24 cellular contexts compared by ENCODE assay signal in the genomic region with DNA sequence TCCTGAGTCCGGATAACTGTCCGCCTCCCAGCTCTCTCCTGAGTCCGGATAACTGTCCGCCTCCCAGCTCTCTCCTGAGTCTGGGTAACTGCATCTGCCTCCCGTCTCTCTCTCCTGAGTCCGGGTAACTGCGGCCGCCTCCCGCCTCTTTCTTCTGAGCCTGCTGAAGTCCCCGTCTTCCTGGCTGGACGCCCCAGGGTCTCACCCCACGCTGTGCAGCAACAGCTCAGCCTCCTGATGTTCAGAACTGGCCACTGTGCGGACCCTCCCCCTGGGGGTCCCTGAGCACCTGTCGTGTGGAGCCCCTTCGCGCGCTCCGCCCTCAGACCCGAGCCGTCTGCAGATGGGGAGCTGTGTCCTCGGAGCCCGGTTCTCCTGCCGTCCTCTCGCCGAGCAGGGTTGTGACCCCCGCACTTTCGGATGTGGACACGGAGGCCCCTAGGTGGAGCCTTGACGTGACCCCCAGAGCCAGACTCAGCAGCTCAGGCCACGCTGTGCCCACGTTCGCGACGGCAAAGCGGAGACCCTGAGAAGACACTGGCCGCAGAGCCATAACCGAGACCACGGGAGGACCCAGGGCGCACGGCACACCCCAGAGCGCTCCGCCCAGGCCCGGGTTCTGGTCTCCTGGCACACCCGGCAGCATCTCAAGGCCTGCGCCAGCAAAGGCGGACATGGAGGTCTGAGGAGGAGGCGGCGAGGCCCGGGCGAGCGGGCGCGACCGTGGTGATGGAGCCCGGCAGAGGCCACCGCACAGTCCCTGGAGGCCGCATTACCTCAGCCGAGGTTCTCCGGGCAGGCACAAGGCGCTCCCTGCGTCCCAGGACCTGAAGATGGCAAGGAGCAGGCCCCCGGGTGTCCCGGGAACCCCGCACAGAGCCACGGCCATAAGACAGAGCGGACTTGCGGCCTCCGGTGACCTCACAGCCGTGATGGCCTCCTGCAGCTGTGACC. TPM values are rescaled to one million over a fixed set of nuclear protein-coding genes. Genes with fewer than 3 reads are reported as not detected.
DNase-seq lines count a peak whose midpoint lies in the region; ATAC-seq, FAIRE-seq and TF ChIP-seq lines count a peak whose summit lies in the region.
"Had no signal": no experiment of that assay in that cellular context is flagged by ENCODE, and none has a peak within 500 bp of the region (broad histone marks: within the 10 kb centered on the region; RNA-seq: fewer than 3 reads in every experiment).

No MANE protein-coding gene starts in this region.

- peak overlapping the region in 7 of 11 experiments; percentile 14 to 44 (median 26); a peak in 11 of 22 replicates for H3K4me2 ChIP-seq in BLaER1 treated with 17β-estradiol and CSF1 and Interleukin-3, amounts not matched to agents 10 nM and 100 nM
- H3K4me2 ChIP-seq in H1 (ENCODE audit: insufficient read depth in 1 of 2, low read depth in 2 of 2, low read length in 2 of 2) (no peak overlapping the region), neuronal stem cell (ENCODE audit: insufficient read depth, low read length, poor library complexity, severe bottlenecking) (no peak overlapping the region)
- H3K4me2 ChIP-seq: A549 had no signal

- TF ChIP-seq CTCF in Panc1 (IDR thresholded peaks at IDR 0.05) (no peak), H1 (IDR thresholded peaks at IDR 0.05; ENCODE audit: control extremely low read depth in 1 of 3, insufficient read depth in 1 of 3, low read depth in 1 of 3, low read length in 3 of 3) (no peak), stomach (IDR thresholded peaks at IDR 0.05) (no peak), progenitor cell of endocrine pancreas (IDR thresholded peaks at IDR 0.05; ENCODE audit: unreplicated experiment) (no peak)

- no peak overlapping the region; a peak in 1 of 22 replicates for H3K9ac ChIP-seq in BLaER1 treated with 17β-estradiol and CSF1 and Interleukin-3, amounts not matched to agents 10 nM and 100 nM
- H3K9ac ChIP-seq in H1 (replicated peaks in 1 of 4; ENCODE audit: extremely low read depth in 1 of 4, low read depth in 3 of 4, low read length in 3 of 4) (no peak overlapping the region), neuronal stem cell (ENCODE audit: low read depth, low read length, poor library complexity) (no peak overlapping the region)

- TF ChIP-seq EP300 in H1 (IDR thresholded peaks at IDR 0.05; ENCODE audit: borderline replicate concordance in 1 of 2, low read depth in 2 of 2, low read length in 2 of 2) (no peak), stomach (IDR thresholded peaks at IDR 0.05) (no peak)

- H3K27me3 ChIP-seq in BLaER1 treated with 17β-estradiol and CSF1 and Interleukin-3, amounts not matched to agents 10 nM and 100 nM = no peaks in the 10 kb centered on the region
- no peaks in the 10 kb centered on the region for H3K27me3 ChIP-seq in Panc1 (ENCODE audit: control insufficient read depth, insufficient read depth, low read length)
- no peaks in the 10 kb centered on the region for H3K27me3 ChIP-seq in H1 (replicated peaks in 1 of 4; ENCODE audit: control insufficient read depth in 3 of 4, extremely low read depth in 1 of 4, insufficient read depth in 3 of 4, low read length in 3 of 4)
- peaks cover 0 to 2% (median 0%) of the 10 kb centered on the region in 3 experiments for H3K27me3 ChIP-seq in neuronal stem cell (ENCODE audit: control insufficient read depth in 3 of 3, insufficient read depth in 3 of 3, low read depth in 1 of 3, low read length in 3 of 3)
- H3K27me3 ChIP-seq in stomach = no peaks in the 10 kb centered on the region

- POLR2A ChIA-PET in Panc1 (lab: Charles Lee) = no interaction called here
- POLR2A ChIA-PET in H1 (lab: Charles Lee; ENCODE audit: partially characterized antibody) = interaction anchor here (0.9 to 1.9 kb wide), 3 partner anchors 12 to 54 kb away, joined by 3 to 4 read pairs (median 4); a partner anchor contains a TSS

- no peak for TF ChIP-seq RAD21 in H1 (IDR thresholded peaks at IDR 0.05 in 1 of 2, conservative IDR thresholded peaks at IDR 0.05 in 1 of 2; ENCODE audit: low read depth in 2 of 2, low read length in 2 of 2)

- H2AFZ ChIP-seq in H1 (ENCODE audit: low read length) (no peak overlapping the region), neuronal stem cell (ENCODE audit: low read length) (no peak overlapping the region)

- peaks cover 9 to 59% (median 35%) of the 10 kb centered on the region in 11 experiments; a peak in 17 of 22 replicates for H3K36me3 ChIP-seq in BLaER1 treated with 17β-estradiol and CSF1 and Interleukin-3, amounts not matched to agents 10 nM and 100 nM
- no peaks in the 10 kb centered on the region for H3K36me3 ChIP-seq in Panc1 (ENCODE audit: control insufficient read depth, insufficient read depth, low read length)
- H3K36me3 ChIP-seq in H1 (ENCODE audit: control insufficient read depth in 2 of 4, insufficient read depth in 4 of 4, low read length in 3 of 4) = peaks cover 0 to 5% (median 0%) of the 10 kb centered on the region in 4 experiments; a peak in 1 of 8 replicates
- peaks cover 0 to 3% of the 10 kb centered on the region in 2 donors for H3K36me3 ChIP-seq in neuronal stem cell (replicated peaks in 1 of 2; ENCODE audit: control insufficient read depth in 2 of 2, insufficient read depth in 2 of 2, low read length in 2 of 2)
- H3K36me3 ChIP-seq in stomach = peaks cover 13 to 50% (median 35%) of the 10 kb centered on the region in 4 donors

- BruUV-seq in Panc1 (replicated peaks; lab: Mats Ljungman, UMichigan) = no TSS peak

- H2BK12ac ChIP-seq in H1 (ENCODE audit: low read depth, low read length) (no peak overlapping the region), neuronal stem cell (ENCODE audit: low read length) (peak overlapping the region; percentile 58)

- intact Hi-C loops in Panc1 (cut with micrococcal nuclease; ENCODE audit: unreplicated experiment) = no loop called here
- intact Hi-C loops in stomach (cut with DNase I; ENCODE audit: low total_unique reads) = no loop called here

- H3K23ac ChIP-seq in H1 (ENCODE audit: insufficient read length) (no peak overlapping the region), neuronal stem cell (ENCODE audit: low read depth, low read length, poor library complexity) (peak overlapping the region; percentile 85)

- DNase-seq in Panc1 (ENCODE audit: low read depth, low spot score) = no peak
- DNase-seq in H1 (ENCODE audit: low read depth in 1 of 2, low spot score in 2 of 2) = no peak
- no peak for DNase-seq in neuronal stem cell (ENCODE audit: low spot score)
- no peak for DNase-seq in stomach
- DNase-seq in progenitor cell of endocrine pancreas (ENCODE audit: low spot score, unreplicated experiment) = no peak
- no peak for DNase-seq in islet precursor cell
- DNase-seq: Calu3; CD8-positive, alpha-beta memory T cell; DND-41; KBM-7; MV-4-11; NCI-H1105 treated with DMSO at 0.1 percent for 48 hours; NCI-H146; NCI-H1930; NCI-H2107; NCI-H524; NCI-H774; PC-3; SHP77 treated with DMSO at 0.1 percent for 48 hours had no signal

- H4K20me1 ChIP-seq in BLaER1 treated with 17β-estradiol and CSF1 and Interleukin-3, amounts not matched to agents 10 nM and 100 nM = peaks cover 76 to 92% (median 86%) of the 10 kb centered on the region in 11 experiments
- H4K20me1 ChIP-seq in H1 (replicated peaks in 1 of 2; ENCODE audit: control insufficient read depth in 1 of 2, insufficient read depth in 2 of 2, low read length in 2 of 2) = peaks cover 0 to 19% of the 10 kb centered on the region in 2 experiments

- no peak overlapping the region for H4K5ac ChIP-seq in H1 (ENCODE audit: insufficient read length, low read depth, low read length)

- no peak overlapping the region for H2BK20ac ChIP-seq in H1 (ENCODE audit: low read length)

- no peak overlapping the region for H3K27ac Mint-ChIP-seq in progenitor cell of endocrine pancreas
- H3K27ac Mint-ChIP-seq: CD14-positive monocyte had no signal

- H4K91ac ChIP-seq in H1 (replicated peaks; ENCODE audit: insufficient read length, low read length) (no peak overlapping the region), neuronal stem cell (ENCODE audit: low read depth, low read length, poor library complexity) (no peak overlapping the region)

- H4K8ac ChIP-seq in H1 (ENCODE audit: extremely low read depth, insufficient read depth, low read length) = no peak overlapping the region
- no peak overlapping the region for H4K8ac ChIP-seq in neuronal stem cell (ENCODE audit: low read depth, low read length)

- peaks cover 36 to 63% (median 52%) of the 10 kb centered on the region in 10 experiments for H3K4me1 ChIP-seq in BLaER1 treated with 17β-estradiol and CSF1 and Interleukin-3, amounts not matched to agents 10 nM and 100 nM
- peaks cover 49% of the 10 kb centered on the region for H3K4me1 ChIP-seq in Panc1 (ENCODE audit: control insufficient read depth, insufficient read depth, low read length)
- H3K4me1 ChIP-seq in H1 (replicated peaks in 1 of 4; ENCODE audit: control insufficient read depth in 3 of 4, insufficient read depth in 4 of 4, low read length in 3 of 4) = peaks cover 0 to 4% (median 0%) of the 10 kb centered on the region in 4 experiments; a peak in 3 of 7 replicates
- peaks cover 0 to 6% of the 10 kb centered on the region in 2 donors for H3K4me1 ChIP-seq in neuronal stem cell (ENCODE audit: control insufficient read depth in 2 of 2, insufficient read depth in 1 of 2, low read depth in 1 of 2, low read length in 2 of 2)
- peaks cover 27 to 74% (median 43%) of the 10 kb centered on the region in 4 donors for H3K4me1 ChIP-seq in stomach

- FAIRE-seq in H1 (lab: Jason Lieb, UNC) = no peak
- FAIRE-seq: A549, GM12892 had no signal

- H3K27me3 Mint-ChIP-seq in progenitor cell of endocrine pancreas = no peaks in the 10 kb centered on the region
- H3K27me3 Mint-ChIP-seq: CD8-positive, alpha-beta memory T cell had no signal

- peaks cover 0 to 9% of the 10 kb centered on the region in 2 experiments; a peak in 1 of 4 replicates for H3K79me2 ChIP-seq in H1 (ENCODE audit: control insufficient read depth in 1 of 2, insufficient read depth in 2 of 2, low read length in 2 of 2)

- H3K23me2 ChIP-seq in H1 (ENCODE audit: low read depth, low read length) = no peaks in the 10 kb centered on the region

- H3K4me1 Mint-ChIP-seq in progenitor cell of endocrine pancreas (ENCODE audit: low read depth) = peaks cover 1% of the 10 kb centered on the region

- in situ Hi-C loops in Panc1 (cut with HindIII; ENCODE audit: low pct_unique_long_range_greater_than_20kb, low sequenced_read_pairs) = no loop called here

- H3K9me3 Mint-ChIP-seq in progenitor cell of endocrine pancreas (ENCODE audit: low read depth) = no peaks in the 10 kb centered on the region
- H3K9me3 Mint-ChIP-seq: CD14-positive monocyte; CD8-positive, alpha-beta memory T cell had no signal

- no peak overlapping the region for H3K4me3 Mint-ChIP-seq in progenitor cell of endocrine pancreas (ENCODE audit: low read depth)
- H3K4me3 Mint-ChIP-seq: CD14-positive monocyte; CD8-positive, alpha-beta memory T cell had no signal

- H2BK5ac ChIP-seq in H1 (ENCODE audit: low read depth, low read length) (no peak overlapping the region), neuronal stem cell (ENCODE audit: low read length) (peak overlapping the region; percentile 82)

- H3K79me1 ChIP-seq in H1 (ENCODE audit: low read depth, low read length) (peaks cover 7% of the 10 kb centered on the region), neuronal stem cell (ENCODE audit: low read depth, low read length) (peaks cover 21% of the 10 kb centered on the region)

- H3K14ac ChIP-seq in H1 (ENCODE audit: insufficient read length) = no peak overlapping the region
- H3K14ac ChIP-seq in neuronal stem cell (ENCODE audit: low read length) = peak overlapping the region; percentile 38

- H3K4me3 ChIP-seq in BLaER1 treated with 17β-estradiol and CSF1 and Interleukin-3, amounts not matched to agents 10 nM and 100 nM = no peak overlapping the region
- H3K4me3 ChIP-seq in Panc1 (ENCODE audit: low read depth in 2 of 2, low read length in 2 of 2) = no peak overlapping the region
- H3K4me3 ChIP-seq in H1 (ENCODE audit: extremely low read depth in 1 of 4, insufficient read depth in 2 of 4, low read depth in 3 of 4, low read length in 4 of 4) = no peak overlapping the region
- peak overlapping the region in 1 of 2 donors; percentile 35 for H3K4me3 ChIP-seq in neuronal stem cell (ENCODE audit: low read length in 2 of 2)
- H3K4me3 ChIP-seq in stomach = no peak overlapping the region
- H3K4me3 ChIP-seq: A549 had no signal

- ATAC-seq in Panc1 = no peak
- ATAC-seq: A549, HCT116, PC-3 had no signal

- H2AK5ac ChIP-seq in H1 (ENCODE audit: low read depth, low read length) (no peak overlapping the region), neuronal stem cell (ENCODE audit: low read depth, low read length) (peak overlapping the region; percentile 46)

- 94% methylated on average over 69 of the region's 69 CpGs; no CpG with 5 or more reads in 1 of the 2 experiments for WGBS in H1 (ENCODE audit: extremely low coverage in 1 of 2, insufficient coverage in 1 of 2, insufficient read length in 1 of 2, insufficient replicate concordance in 2 of 2, low coverage in 1 of 2, low lambda C conversion rate in 2 of 2, missing lambda C conversion rate in 1 of 2), 2 experiments
- no CpG with 5 or more reads among the region's 69 CpGs for WGBS in neuronal stem cell (ENCODE audit: extremely low coverage in 2 of 2, insufficient read length in 2 of 2, insufficient replicate concordance in 1 of 2), 2 donors
- 91 to 95% (median 93%) methylated on average over 47 to 69 of the region's 69 CpGs for WGBS in stomach, 5 donors

- H3K9me3 ChIP-seq in BLaER1 treated with 17β-estradiol and CSF1 and Interleukin-3, amounts not matched to agents 10 nM and 100 nM (replicated peaks in 1 of 11) = no peaks in the 10 kb centered on the region
- H3K9me3 ChIP-seq in Panc1 (ENCODE audit: control insufficient read depth, insufficient read depth, low read depth, low read length) (no peaks in the 10 kb centered on the region), H1 (ENCODE audit: insufficient read depth in 2 of 2, low read depth in 1 of 2, low read length in 1 of 2) (no peaks in the 10 kb centered on the region), neuronal stem cell (replicated peaks in 1 of 2; ENCODE audit: control insufficient read depth in 2 of 2, insufficient read depth in 1 of 2, low read depth in 1 of 2, low read length in 2 of 2) (peaks cover 0 to 1% of the 10 kb centered on the region in 2 donors), stomach (no peaks in the 10 kb centered on the region)
- H3K9me3 ChIP-seq: A549 had no signal

- H3K4ac ChIP-seq in H1 (replicated peaks; ENCODE audit: insufficient read length, low read depth, low read length) (no peak overlapping the region), neuronal stem cell (ENCODE audit: low read length) (no peak overlapping the region)

- H2BK120ac ChIP-seq in H1 (replicated peaks; ENCODE audit: low read depth, low read length) (no peak overlapping the region), neuronal stem cell (ENCODE audit: low read depth, low read length) (no peak overlapping the region)

- no peak overlapping the region for H3K18ac ChIP-seq in H1 (ENCODE audit: extremely low read depth, low read length)
- H3K18ac ChIP-seq in neuronal stem cell (ENCODE audit: low read length) = peak overlapping the region; percentile 57

- no peaks in the 10 kb centered on the region for H3K36me3 Mint-ChIP-seq in progenitor cell of endocrine pancreas (ENCODE audit: insufficient read depth)

- CTCF ChIA-PET in Panc1 (lab: Charles Lee) (interaction anchor here (0.6 kb wide), 1 partner anchor 35 kb away, joined by 5 read pairs; no protein-coding TSS in a partner anchor), H1 (lab: Charles Lee; ENCODE audit: partially characterized antibody) (interaction anchor here (0.6 to 1.8 kb wide), 8 partner anchors 12 to 318 kb away, joined by 3 to 7 read pairs (median 3); no protein-coding TSS in a partner anchor)

- H2BK15ac ChIP-seq in H1 (ENCODE audit: low read length) (no peak overlapping the region), neuronal stem cell (ENCODE audit: low read length) (no peak overlapping the region)

- TF ChIP-seq POLR2A in H1 (IDR thresholded peaks at IDR 0.05; ENCODE audit: control extremely low read depth in 1 of 2, low read depth in 2 of 2, low read length in 2 of 2) = no peak
- TF ChIP-seq POLR2A in stomach (IDR thresholded peaks at IDR 0.05) = no peak

- no peak overlapping the region for H3K56ac ChIP-seq in H1 (replicated peaks; ENCODE audit: insufficient read length, low read depth, low read length)

- no peak overlapping the region for H3K27ac ChIP-seq in BLaER1 treated with 17β-estradiol and CSF1 and Interleukin-3, amounts not matched to agents 10 nM and 100 nM
- peak overlapping the region; percentile 69 for H3K27ac ChIP-seq in Panc1 (ENCODE audit: low read length)
- H3K27ac ChIP-seq in H1 (ENCODE audit: low read depth, low read length) = no peak overlapping the region
- H3K27ac ChIP-seq in neuronal stem cell (replicated peaks; ENCODE audit: low read length) = no peak overlapping the region
- H3K27ac ChIP-seq in stomach = no peak overlapping the region

RNA-seq across cellular contexts. Expression of a gene that starts 15.9 kb away (rescaled TPM):
- total RNA-seq in Panc1 (2021; ENCODE audit: unreplicated experiment) = 101 TPM
- 92.5 TPM for polyA plus RNA-seq in Panc1 (2012; ENCODE audit: insufficient read length)
- total RNA-seq in H1 (2021; fragmentation: NEBNext Ultra II Directional; extraction: Animal tissue kit (Norgen Biotek cat#: 25700)) = 31.4 and 37.4 TPM in 2 replicates
- polyA plus RNA-seq in H1 (2011; rRNA removed) = 12.2 and 21.3 TPM in 2 replicates
- 12.8 TPM for polyA plus RNA-seq in H1 (2011; cell fraction: cytosol; rRNA removed)
- 67.3 TPM for polyA plus RNA-seq in H1 (2011; cell fraction: nucleus; rRNA removed)
- polyA plus RNA-seq in H1 (2012, experiment 1 of 2) = 21.4 to 33.6 TPM (median 24.5 TPM) in 4 replicates
- 13.6 TPM for polyA plus RNA-seq in H1 (2012, experiment 2 of 2)
- 16.0 TPM for polyA plus RNA-seq in H1 (2013, experiment 1 of 2)
- polyA plus RNA-seq in H1 (2013, experiment 2 of 2) = 14.4 TPM
- 10.0 and 10.6 TPM in 2 replicates for polyA minus RNA-seq in H1 (2011; rRNA and poly(A)+ RNA removed)
- polyA minus RNA-seq in H1 (2011; cell fraction: cytosol; rRNA and poly(A)+ RNA removed) = 23.1 TPM
- polyA minus RNA-seq in H1 (2011; cell fraction: nucleus; rRNA and poly(A)+ RNA removed) = 23.4 TPM
- 13.3 TPM for polyA plus RNA-seq in neuronal stem cell (2013, experiment 1 of 2)
- 13.9 TPM for polyA plus RNA-seq in neuronal stem cell (2013, experiment 2 of 2)
- 10 to 100 TPM; 19.3 to 74.7 (median 63.5) TPM for total RNA-seq in stomach
- polyA plus RNA-seq in stomach = 10 to 100 TPM; 16.3 to 36.1 (median 23.6) TPM
- 40.9 and 43.2 TPM in 2 replicates for total RNA-seq in progenitor cell of endocrine pancreas

RNA-seq across cellular contexts. Expression of a gene that starts 47.4 kb away (rescaled TPM):
- 116 TPM for total RNA-seq in Panc1 (2021; ENCODE audit: unreplicated experiment)
- polyA plus RNA-seq in Panc1 (2012; ENCODE audit: insufficient read length) = 141 TPM
- total RNA-seq in H1 (2021; fragmentation: NEBNext Ultra II Directional; extraction: Animal tissue kit (Norgen Biotek cat#: 25700)) = 70.7 and 75.2 TPM in 2 replicates
- 45.3 and 71.0 TPM in 2 replicates for polyA plus RNA-seq in H1 (2011; rRNA removed)
- 71.1 TPM for polyA plus RNA-seq in H1 (2011; cell fraction: cytosol; rRNA removed)
- 143 TPM for polyA plus RNA-seq in H1 (2011; cell fraction: nucleus; rRNA removed)
- 58.3 to 76.3 TPM (median 64.8 TPM) in 4 replicates for polyA plus RNA-seq in H1 (2012, experiment 1 of 2)
- 55.4 TPM for polyA plus RNA-seq in H1 (2012, experiment 2 of 2)
- 44.0 TPM for polyA plus RNA-seq in H1 (2013, experiment 1 of 2)
- 41.8 TPM for polyA plus RNA-seq in H1 (2013, experiment 2 of 2)
- 22.4 and 26.9 TPM in 2 replicates for polyA minus RNA-seq in H1 (2011; rRNA and poly(A)+ RNA removed)
- 44.5 TPM for polyA minus RNA-seq in H1 (2011; cell fraction: cytosol; rRNA and poly(A)+ RNA removed)
- 46.0 TPM for polyA minus RNA-seq in H1 (2011; cell fraction: nucleus; rRNA and poly(A)+ RNA removed)
- 35.0 TPM for polyA plus RNA-seq in neuronal stem cell (2013, experiment 1 of 2)
- 34.0 TPM for polyA plus RNA-seq in neuronal stem cell (2013, experiment 2 of 2)
- 100 to 1,000 TPM in 1 of 5 donors, 10 to 100 TPM in 4; 55.1 to 368 (median 82.3) TPM for total RNA-seq in stomach
- polyA plus RNA-seq in stomach = 10 to 100 TPM; 43.1 to 65.3 (median 48.8) TPM
- total RNA-seq in progenitor cell of endocrine pancreas = 59.3 and 61.5 TPM in 2 replicates

RNA-seq across cellular contexts. Expression of a gene that starts 54.4 kb away (rescaled TPM):
- total RNA-seq in Panc1 (2021; ENCODE audit: unreplicated experiment) (577 TPM), stomach (100 to 1,000 TPM in 4 of 5 donors, 10 to 100 TPM in 1; 90.0 to 710 (median 158) TPM), progenitor cell of endocrine pancreas (231 and 236 TPM in 2 replicates)
- 1,363 TPM for polyA plus RNA-seq in Panc1 (2012; ENCODE audit: insufficient read length)
- total RNA-seq in H1 (2021; fragmentation: NEBNext Ultra II Directional; extraction: Animal tissue kit (Norgen Biotek cat#: 25700)) = 342 and 355 TPM in 2 replicates
- polyA plus RNA-seq in H1 (2011; rRNA removed) (693 and 947 TPM in 2 replicates), stomach (100 to 1,000 TPM; 433 to 532 (median 509) TPM)
- 779 TPM for polyA plus RNA-seq in H1 (2011; cell fraction: cytosol; rRNA removed)
- 730 TPM for polyA plus RNA-seq in H1 (2011; cell fraction: nucleus; rRNA removed)
- 475 to 711 TPM (median 640 TPM) in 4 replicates for polyA plus RNA-seq in H1 (2012, experiment 1 of 2)
- 958 TPM for polyA plus RNA-seq in H1 (2012, experiment 2 of 2)
- polyA plus RNA-seq in H1 (2013, experiment 1 of 2) = 575 TPM
- 562 TPM for polyA plus RNA-seq in H1 (2013, experiment 2 of 2)
- polyA minus RNA-seq in H1 (2011; rRNA and poly(A)+ RNA removed) = 186 and 191 TPM in 2 replicates
- 297 TPM for polyA minus RNA-seq in H1 (2011; cell fraction: cytosol; rRNA and poly(A)+ RNA removed)
- polyA minus RNA-seq in H1 (2011; cell fraction: nucleus; rRNA and poly(A)+ RNA removed) = 155 TPM
- 755 TPM for polyA plus RNA-seq in neuronal stem cell (2013, experiment 1 of 2)
- polyA plus RNA-seq in neuronal stem cell (2013, experiment 2 of 2) = 706 TPM

Comparison
In these comparisons a context has a peak if more than half of its experiments do, and no peak if none do; other contexts are left out.
1. H3K4me2 ChIP-seq: peak in BLaER1 treated with 17β-estradiol and CSF1 and Interleukin-3, amounts not matched to agents 10 nM and 100 nM (7 of 11); none in H1 (0 of 2) and neuronal stem cell (single experiment).